ENCODE assay signal across 19 cellular contexts in genomic region chr22:23397618-23398567, GRCh38.
"Had no signal": no experiment of that assay in that cellular context is flagged by ENCODE, and none has a peak within 500 bp of the region (broad histone marks: within the 10 kb centered on the region; RNA-seq: fewer than 3 reads in every experiment).

No MANE protein-coding gene starts in this region.

- H3K36me3 Mint-ChIP-seq: activated naive CD8-positive, alpha-beta T cell had no signal

- H3K27me3 ChIP-seq: adrenal gland, colonic mucosa, dorsolateral prefrontal cortex had no signal

- DNase-seq: activated CD4-positive, alpha-beta T cell treated with anti-CD3 and anti-CD28 coated beads for 4 hours; activated CD4-positive, alpha-beta T cell treated with anti-CD3 and anti-CD28 coated beads, Interleukin-2, amount 50 U/mL, for 48 hours; activated CD4-positive, CD25-positive, alpha-beta regulatory T cell; activated naive CD4-positive, alpha-beta T cell; adrenal gland; colonic mucosa; hippocampal formation; kidney glomerular epithelial cell; left ventricle myocardium inferior; stimulated activated CD4-positive, alpha-beta T cell treated with anti-CD3 and anti-CD28 coated beads, Interleukin-4, amount 100 ng/mL, for 24 hours; stimulated activated naive CD4-positive, alpha-beta T cell treated with Interleukin-2 at 50 U/mL for 16 hours; T1000 had no signal

- H3K36me3 ChIP-seq: adrenal gland, colonic mucosa, esophagus muscularis mucosa, left ventricle myocardium inferior had no signal

- H3K9me3 Mint-ChIP-seq: central memory CD8-positive, alpha-beta T cell; nephron; T-helper 1 cell treated with Interleukin-12 subunit alpha and Interleukin-12 subunit beta and Interleukin-4 antibody, amounts not matched to agents 30 μg/mL and 1 μg/mL, for 36 hours had no signal

- H3K4me3 ChIP-seq: adrenal gland, colonic mucosa, dorsolateral prefrontal cortex, esophagus muscularis mucosa, left ventricle myocardium inferior had no signal

- H3K4me1 Mint-ChIP-seq: central memory CD8-positive, alpha-beta T cell; nephron had no signal

- H3K4me3 Mint-ChIP-seq: activated naive CD8-positive, alpha-beta T cell; central memory CD8-positive, alpha-beta T cell; nephron; T-helper 1 cell treated with Interleukin-12 subunit alpha and Interleukin-12 subunit beta and Interleukin-4 antibody, amounts not matched to agents 30 μg/mL and 1 μg/mL, for 36 hours had no signal

- H3K9me3 ChIP-seq: adrenal gland, colonic mucosa, esophagus muscularis mucosa, left ventricle myocardium inferior had no signal

- H3K27me3 Mint-ChIP-seq: activated naive CD8-positive, alpha-beta T cell; central memory CD8-positive, alpha-beta T cell; progenitor cell of endocrine pancreas had no signal

- H3K27ac ChIP-seq: adrenal gland, colonic mucosa, esophagus muscularis mucosa, left ventricle myocardium inferior had no signal

- H3K4me1 ChIP-seq: adrenal gland, colonic mucosa had no signal

- H3K27ac Mint-ChIP-seq: activated naive CD8-positive, alpha-beta T cell; nephron; progenitor cell of endocrine pancreas; T-helper 1 cell treated with Interleukin-12 subunit alpha and Interleukin-12 subunit beta and Interleukin-4 antibody, amounts not matched to agents 30 μg/mL and 1 μg/mL, for 36 hours had no signal
